Comparison of ENCODE assay signal across 17 cellular contexts in the genomic region with DNA sequence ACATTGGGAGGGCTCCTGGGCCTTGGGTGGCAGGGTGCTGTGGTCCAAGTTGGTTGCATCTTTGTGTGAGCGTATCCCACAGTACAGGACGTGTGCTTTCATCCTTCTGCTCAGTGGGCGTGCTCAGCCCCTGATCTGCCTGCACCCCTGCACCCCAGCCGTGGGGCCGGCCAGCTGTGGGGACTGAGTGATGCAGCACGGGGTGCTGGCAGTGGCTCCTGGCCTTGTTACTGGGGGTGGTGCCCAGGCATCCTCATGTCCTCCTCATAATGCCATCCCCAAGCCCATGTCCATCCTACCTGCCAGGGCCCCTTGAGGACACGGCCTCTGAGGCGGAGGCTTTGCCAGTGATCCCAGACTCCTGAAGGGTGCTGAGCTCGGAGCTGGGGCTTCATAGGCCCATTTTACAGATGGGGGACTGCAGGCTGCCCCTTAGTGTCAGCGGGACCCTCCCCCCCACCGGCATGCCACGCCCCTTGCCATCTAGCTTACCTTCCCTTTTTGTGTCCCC.
DNase-seq lines count a peak whose midpoint lies in the region; ATAC-seq and TF ChIP-seq lines count a peak whose summit lies in the region.
"Had no signal": no experiment of that assay in that cellular context is flagged by ENCODE, and none has a peak within 500 bp of the region (broad histone marks: within the 10 kb centered on the region; RNA-seq: fewer than 3 reads in every experiment).

No MANE protein-coding gene starts in this region.

- H3K36me3 Mint-ChIP-seq in endothelial cell (ENCODE audit: low read depth, unreplicated experiment): peaks cover 18% of the 10 kb centered on the region
- H3K36me3 Mint-ChIP-seq in natural killer cell treated with Interleukin-12 subunit alpha and Interleukin-12 subunit beta and Interleukin-15 and Interleukin-18, amount 100 ng/mL, for 72 hours: no peaks in the 10 kb centered on the region
- peaks cover 5% of the 10 kb centered on the region for H3K36me3 Mint-ChIP-seq in T-helper 17 cell (ENCODE audit: low read depth)

- H3K27ac Mint-ChIP-seq in endothelial cell (ENCODE audit: unreplicated experiment) (no peak overlapping the region), T-helper 17 cell (no peak overlapping the region)
- H3K27ac Mint-ChIP-seq in natural killer cell treated with Interleukin-12 subunit alpha and Interleukin-12 subunit beta and Interleukin-15 and Interleukin-18, amount 100 ng/mL, for 72 hours: no peak overlapping the region
- H3K27ac Mint-ChIP-seq: mesothelial cell of epicardium; stimulated activated naive B cell treated with anti-CD40 and anti-IgM and Interleukin-4, amounts not matched to agents 10 μg/mL and 1 μg/mL and 100 μg/mL, for 72 hours had no signal

- H3K4me1 Mint-ChIP-seq in endothelial cell (ENCODE audit: unreplicated experiment): no peaks in the 10 kb centered on the region
- peaks cover 0 to 3% of the 10 kb centered on the region in 2 donors for H3K4me1 Mint-ChIP-seq in natural killer cell treated with Interleukin-12 subunit alpha and Interleukin-12 subunit beta and Interleukin-15 and Interleukin-18, amount 100 ng/mL, for 72 hours (ENCODE audit: low read depth in 2 of 2)
- H3K4me1 Mint-ChIP-seq in T-helper 17 cell: peaks cover 10% of the 10 kb centered on the region
- H3K4me1 Mint-ChIP-seq: mesothelial cell of epicardium had no signal

- peak overlapping the region; percentile 59 for H3K4me3 Mint-ChIP-seq in endothelial cell (ENCODE audit: unreplicated experiment)
- no peak overlapping the region for H3K4me3 Mint-ChIP-seq in natural killer cell treated with Interleukin-12 subunit alpha and Interleukin-12 subunit beta and Interleukin-15 and Interleukin-18, amount 100 ng/mL, for 72 hours
- H3K4me3 Mint-ChIP-seq in T-helper 17 cell: no peak overlapping the region
- H3K4me3 Mint-ChIP-seq: mesothelial cell of epicardium; stimulated activated naive B cell treated with anti-CD40 and anti-IgM and Interleukin-4, amounts not matched to agents 10 μg/mL and 1 μg/mL and 100 μg/mL, for 72 hours had no signal

- H3K9me3 ChIP-seq in aorta (ENCODE audit: control insufficient read depth, low read length) (no peaks in the 10 kb centered on the region), T-helper 17 cell (ENCODE audit: control insufficient read depth, low read length, poor library complexity, severe bottlenecking) (no peaks in the 10 kb centered on the region)
- H3K9me3 ChIP-seq: neutrophil had no signal

- DNase-seq in stimulated activated CD4-positive, alpha-beta T cell treated with anti-CD3 and anti-CD28 coated beads, Interleukin-15, amount 100 ng/mL, for 24 hours: peak; percentile 0
- DNase-seq in stimulated activated CD4-positive, alpha-beta T cell treated with anti-CD3 and anti-CD28 coated beads, Interleukin-1b, Interleukin-23, amount 100 ng/mL, for 48 hours: no peak
- DNase-seq in endothelial cell (ENCODE audit: low spot score) (peak; percentile 1), aorta (peak; percentile 38 to 71), T-helper 17 cell (no peak), foreskin keratinocyte (no peak), iPS-NIHi11 (ENCODE audit: low spot score) (no peak)
- DNase-seq in natural killer cell treated with Interleukin-12 subunit alpha and Interleukin-12 subunit beta and Interleukin-15 and Interleukin-18, amount 100 ng/mL, for 72 hours (ENCODE audit: low spot score): peak; percentile 57
- DNase-seq: IMR-90; NCI-H1048; NCI-H2107; NCI-H748 treated with DMSO at 0.1 percent for 48 hours; RPMI8226; stimulated activated naive B cell treated with anti-CD40 and anti-IgM and Interleukin-4, amounts not matched to agents 10 μg/mL and 1 μg/mL and 100 μg/mL, for 72 hours had no signal

- H3K36me3 ChIP-seq in aorta (ENCODE audit: control insufficient read depth in 1 of 2, insufficient read depth in 2 of 2, low read length in 1 of 2): peaks cover 0 to 2% of the 10 kb centered on the region in 2 donors

- TF ChIP-seq CTCF in endothelial cell (IDR thresholded peaks at IDR 0.05; ENCODE audit: unreplicated experiment): no peak
- no peak for TF ChIP-seq CTCF in foreskin keratinocyte (conservative IDR thresholded peaks at IDR 0.05)

- H3K27me3 Mint-ChIP-seq in endothelial cell (ENCODE audit: unreplicated experiment) (peaks cover 10% of the 10 kb centered on the region), T-helper 17 cell (no peaks in the 10 kb centered on the region)
- no peaks in the 10 kb centered on the region for H3K27me3 Mint-ChIP-seq in natural killer cell treated with Interleukin-12 subunit alpha and Interleukin-12 subunit beta and Interleukin-15 and Interleukin-18, amount 100 ng/mL, for 72 hours

- 96% methylated on average over 12 of the region's 12 CpGs for WGBS in aorta, 2 donors

- ATAC-seq in natural killer cell treated with Interleukin-12 subunit alpha and Interleukin-12 subunit beta and Interleukin-15 and Interleukin-18, amount 100 ng/mL, for 72 hours: no peak
- ATAC-seq in aorta (ENCODE audit: low FRiP score) (no peak), T-helper 17 cell (no peak), foreskin keratinocyte (no peak)
- ATAC-seq: HCT116; stimulated activated naive B cell treated with anti-CD40 and anti-IgM and Interleukin-4, amounts not matched to agents 10 μg/mL and 1 μg/mL and 100 μg/mL, for 72 hours had no signal

- intact Hi-C loops in aorta (cut with DNase I): no loop called here

- H3K4me1 ChIP-seq in aorta (ENCODE audit: control insufficient read depth in 1 of 2, insufficient read depth in 2 of 2, low read length in 2 of 2) (no peaks in the 10 kb centered on the region), foreskin keratinocyte (no peaks in the 10 kb centered on the region)

- H3K9me3 Mint-ChIP-seq in endothelial cell (ENCODE audit: unreplicated experiment): no peaks in the 10 kb centered on the region
- H3K9me3 Mint-ChIP-seq in natural killer cell treated with Interleukin-12 subunit alpha and Interleukin-12 subunit beta and Interleukin-15 and Interleukin-18, amount 100 ng/mL, for 72 hours: no peaks in the 10 kb centered on the region
- H3K9me3 Mint-ChIP-seq: mesothelial cell of epicardium had no signal

- H3K27me3 ChIP-seq in aorta (ENCODE audit: control insufficient read depth in 1 of 2, insufficient read depth in 2 of 2, low read length in 1 of 2): no peaks in the 10 kb centered on the region
- H3K27me3 ChIP-seq in foreskin keratinocyte: no peaks in the 10 kb centered on the region
- H3K27me3 ChIP-seq: neutrophil had no signal

- H3K4me3 ChIP-seq in aorta (ENCODE audit: low read length in 2 of 2): no peak overlapping the region

- H3K27ac ChIP-seq in aorta (ENCODE audit: low read depth in 1 of 2, low read length in 2 of 2) (no peak overlapping the region), foreskin keratinocyte (no peak overlapping the region)
- H3K27ac ChIP-seq: neutrophil had no signal

Comparison
In these comparisons a context has a peak if more than half of its experiments do, and no peak if none do; other contexts are left out.
1. DNase-seq: peak in stimulated activated CD4-positive, alpha-beta T cell treated with anti-CD3 and anti-CD28 coated beads, Interleukin-15, amount 100 ng/mL, for 24 hours (single experiment), endothelial cell (single experiment), natural killer cell treated with Interleukin-12 subunit alpha and Interleukin-12 subunit beta and Interleukin-15 and Interleukin-18, amount 100 ng/mL, for 72 hours (single experiment) and aorta (2 of 2); none in stimulated activated CD4-positive, alpha-beta T cell treated with anti-CD3 and anti-CD28 coated beads, Interleukin-1b, Interleukin-23, amount 100 ng/mL, for 48 hours (single experiment), T-helper 17 cell (0 of 3), foreskin keratinocyte (0 of 2) and iPS-NIHi11 (single experiment).